ENCODE assay signal across 7 cellular contexts in the genomic region with DNA sequence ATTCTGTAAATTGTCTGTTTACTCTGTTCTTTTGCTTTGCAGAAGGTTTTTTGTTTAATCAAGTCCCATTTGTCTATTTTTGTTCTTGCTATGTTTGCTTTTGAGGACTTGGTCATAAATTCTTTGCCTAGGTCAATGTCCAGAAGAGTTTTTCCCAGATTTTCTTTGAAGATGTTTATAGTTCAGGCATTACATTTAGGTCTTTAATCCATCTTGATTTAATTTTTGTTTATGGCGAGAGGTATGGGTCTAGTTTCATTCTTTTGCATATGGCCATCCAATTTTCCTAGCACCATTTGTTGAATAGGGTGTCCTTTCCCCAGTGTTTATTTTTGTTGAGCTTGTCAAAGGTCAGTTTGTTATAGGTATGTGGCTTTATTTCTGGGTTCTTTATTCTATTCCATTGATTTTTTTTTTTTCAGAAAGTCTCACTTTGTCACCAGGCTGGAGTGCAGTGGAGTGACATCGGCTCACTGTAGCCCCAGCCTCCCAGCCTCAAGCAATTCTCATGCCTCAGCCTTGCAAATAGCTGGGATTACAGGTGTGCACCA.
"Had no signal": no experiment of that assay in that cellular context is flagged by ENCODE, and none has a peak within 500 bp of the region (broad histone marks: within the 10 kb centered on the region; RNA-seq: fewer than 3 reads in every experiment).

No MANE protein-coding gene starts in this region.

- DNase-seq: H9, HCEC 1CT had no signal

- H3K36me3 Mint-ChIP-seq: IgD-negative memory B cell had no signal

- ATAC-seq: GM23338 had no signal

- H3K27ac Mint-ChIP-seq: GM23338, H9, IgD-negative memory B cell had no signal

- H3K9me3 Mint-ChIP-seq: IgD-negative memory B cell had no signal

- FAIRE-seq: H1, H54, HTR-8/SVneo had no signal

- H2AFZ ChIP-seq: GM23338 had no signal

- H3K4me3 ChIP-seq: GM23338 had no signal

- H3K4me3 Mint-ChIP-seq: GM23338, H9, IgD-negative memory B cell had no signal

- H3K4me2 ChIP-seq: GM23338 had no signal

- H3K4me1 Mint-ChIP-seq: GM23338, H9, IgD-negative memory B cell had no signal
